Comparison of ENCODE assay signal across 14 cellular contexts in genomic region chr1:208088319-208088718, GRCh38.
"Had no signal": no experiment of that assay in that cellular context is flagged by ENCODE, and none has a peak within 500 bp of the region (broad histone marks: within the 10 kb centered on the region; RNA-seq: fewer than 3 reads in every experiment).

No MANE protein-coding gene starts in this region.

- DNase-seq: activated CD4-positive, alpha-beta T cell treated with anti-CD3 and anti-CD28 coated beads, Interleukin-2, amount 10 ng/mL, durations not matched to agents 7 days and 5 days; activated CD4-positive, CD25-positive, alpha-beta regulatory T cell; activated CD8-positive, alpha-beta memory T cell treated with anti-CD3 and anti-CD28 coated beads, Interleukin-2, amount 10 ng/mL, durations not matched to agents 7 days and 5 days; activated naive CD4-positive, alpha-beta T cell treated with anti-CD3 and anti-CD28 coated beads, Interleukin-2, amount 50 U/mL, for 16 hours; activated T-cell treated with anti-CD3 and anti-CD28 coated beads, Interleukin-2, amount 50 U/mL, for 1 hour; left colon; midbrain; psoas muscle; right lobe of liver; stimulated activated CD4-positive, alpha-beta T cell treated with anti-CD3 and anti-CD28 coated beads, Interleukin-4, amount 100 ng/mL, for 4 hours; stomach; testis had no signal

- H3K36me3 Mint-ChIP-seq: activated CD8-positive, alpha-beta memory T cell treated with anti-CD3 and anti-CD28 coated beads, Interleukin-2, amount 10 ng/mL, durations not matched to agents 7 days and 5 days had no signal

- H3K9me3 ChIP-seq: psoas muscle, right lobe of liver, stomach, testis had no signal

- H3K27ac Mint-ChIP-seq: activated CD8-positive, alpha-beta memory T cell treated with anti-CD3 and anti-CD28 coated beads, Interleukin-2, amount 10 ng/mL, durations not matched to agents 7 days and 5 days; activated T-helper 2 cell treated with anti-CD3 and anti-CD28 coated beads, Interferon-gamma antibody, Interleukin-2, Interleukin-4, amounts not matched to agents 10 μg/mL and 5 μg/mL and 100 μg/mL, durations not matched to agents 14 hours and 24 hours and 36 hours had no signal

- ATAC-seq: activated CD8-positive, alpha-beta memory T cell treated with anti-CD3 and anti-CD28 coated beads, Interleukin-2, amount 10 ng/mL, durations not matched to agents 7 days and 5 days; left colon; psoas muscle; right lobe of liver had no signal

- H3K4me3 Mint-ChIP-seq: activated CD4-positive, alpha-beta T cell treated with anti-CD3 and anti-CD28 coated beads, Interleukin-2, amount 10 ng/mL, durations not matched to agents 7 days and 5 days; activated CD8-positive, alpha-beta memory T cell treated with anti-CD3 and anti-CD28 coated beads, Interleukin-2, amount 10 ng/mL, durations not matched to agents 7 days and 5 days had no signal

- H3K9me3 Mint-ChIP-seq: activated CD4-positive, alpha-beta T cell treated with anti-CD3 and anti-CD28 coated beads, Interleukin-2, amount 10 ng/mL, durations not matched to agents 7 days and 5 days; activated T-helper 2 cell treated with anti-CD3 and anti-CD28 coated beads, Interferon-gamma antibody, Interleukin-2, Interleukin-4, amounts not matched to agents 10 μg/mL and 5 μg/mL and 100 μg/mL, durations not matched to agents 14 hours and 24 hours and 36 hours had no signal

- H3K27me3 Mint-ChIP-seq: activated CD4-positive, alpha-beta T cell treated with anti-CD3 and anti-CD28 coated beads, Interleukin-2, amount 10 ng/mL, durations not matched to agents 7 days and 5 days; activated CD8-positive, alpha-beta memory T cell treated with anti-CD3 and anti-CD28 coated beads, Interleukin-2, amount 10 ng/mL, durations not matched to agents 7 days and 5 days had no signal

- H3K27ac ChIP-seq: cardiac muscle cell, psoas muscle, right lobe of liver, stomach, testis had no signal

- H3K27me3 ChIP-seq: cardiac muscle cell, right lobe of liver, stomach, testis had no signal
